8 cellular contexts compared by ENCODE assay signal in the genomic region with DNA sequence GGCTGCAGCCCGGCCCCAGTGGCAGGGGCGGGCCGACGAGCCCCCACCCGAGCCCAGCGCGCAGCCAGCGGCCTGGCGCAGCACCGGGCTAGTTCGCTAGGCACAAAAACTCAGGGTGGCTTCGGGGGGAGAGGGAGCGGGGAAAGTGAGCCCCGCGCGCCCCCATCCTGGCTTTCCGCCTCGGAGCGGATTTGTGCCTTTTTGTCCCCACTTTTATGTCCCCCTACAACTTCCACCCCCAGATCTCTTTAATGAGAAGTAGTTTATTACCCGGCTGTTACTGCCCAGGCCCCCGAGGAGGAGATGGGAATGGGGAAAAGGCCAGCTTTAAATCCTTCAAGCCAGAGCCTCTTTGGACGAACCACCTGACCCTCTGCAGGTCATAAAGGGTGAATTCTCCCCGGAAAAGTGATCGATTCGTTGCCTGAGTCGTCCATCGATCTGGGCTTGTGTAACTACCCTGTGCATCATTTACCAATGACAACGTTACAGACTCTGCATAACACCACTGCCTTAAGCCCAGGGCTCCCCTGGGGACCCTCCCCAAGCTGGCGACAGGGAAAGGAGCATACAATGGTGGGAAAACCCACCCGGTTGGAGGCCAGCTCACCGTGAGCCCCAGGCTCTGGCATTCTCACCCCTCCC. TPM values are rescaled to one million over a fixed set of nuclear protein-coding genes. Genes with fewer than 3 reads are reported as not detected.
A peak's percentile ranks its signal among the peaks of the same experiment; 100 is the strongest.
DNase-seq lines count a peak whose midpoint lies in the region; ATAC-seq and TF ChIP-seq lines count a peak whose summit lies in the region.

No MANE protein-coding gene starts in this region.

- POLR2A ChIA-PET in AG04450 (lab: Yijun Ruan, JAX): interaction anchor here (0.8 to 1.1 kb wide), 3 partner anchors 83 to 143 kb away, joined by 3 to 6 read pairs (median 3); no protein-coding TSS in a partner anchor
- POLR2A ChIA-PET in PC-9 (lab: Charles Lee; ENCODE audit: unreplicated experiment): no interaction called here

- H3K4me3 Mint-ChIP-seq in neural crest cell: peak overlapping the region; percentile 83

- H3K36me3 Mint-ChIP-seq in neural crest cell (ENCODE audit: low read depth): no peaks in the 10 kb centered on the region

- peak overlapping the region; percentile 51 for H3K4me2 ChIP-seq in PC-9

- no peaks in the 10 kb centered on the region for H3F3A ChIP-seq in PC-9 (ENCODE audit: insufficient read depth, low read depth)

- H3K27ac ChIP-seq in AG04450 (ENCODE audit: low read depth, low read length) (no peak overlapping the region), PC-9 (no peak overlapping the region), epithelial cell of prostate (peak overlapping the region; percentile 94)

- H3K4me1 ChIP-seq in PC-9 (replicated peaks; ENCODE audit: insufficient read depth): peaks cover 11% of the 10 kb centered on the region; the same call in 1 of the 2 replicates

- H3K4me3 ChIP-seq in AG04450 (ENCODE audit: low read depth, low read length) (peak overlapping the region; percentile 75), PC-9 (peak overlapping the region; percentile 59; the same call in 1 of the 2 replicates)

- H3K36me3 ChIP-seq in PC-9 (ENCODE audit: low read depth): no peaks in the 10 kb centered on the region

- peaks cover 5% of the 10 kb centered on the region for H3K27me3 Mint-ChIP-seq in neural crest cell (ENCODE audit: low read depth)

- no peak overlapping the region for H2AFZ ChIP-seq in PC-9

- H3K9me3 Mint-ChIP-seq in neural crest cell: no peaks in the 10 kb centered on the region

- no peaks in the 10 kb centered on the region for H4K20me1 ChIP-seq in PC-9 (ENCODE audit: insufficient read depth)

- DNase-seq in AG04450 (ENCODE audit: low read depth, low spot score) (no peak), PC-9 (no peak), epithelial cell of prostate (ENCODE audit: low read depth, low spot score) (no peak), neural crest cell (ENCODE audit: low read depth, low spot score) (no peak), HK-2 (ENCODE audit: unreplicated experiment) (no peak)
- DNase-seq in stimulated activated CD4-positive, alpha-beta T cell treated with anti-CD3 and anti-CD28 coated beads, Interleukin-15, amount 100 ng/mL, for 24 hours: no peak

- H3K27me3 ChIP-seq in AG04450 (ENCODE audit: control insufficient read depth, insufficient read depth, low read length) (no peaks in the 10 kb centered on the region), PC-9 (ENCODE audit: insufficient read depth, low read depth) (no peaks in the 10 kb centered on the region)

- no peaks in the 10 kb centered on the region for H3K9me2 ChIP-seq in PC-9 (ENCODE audit: insufficient read depth)

- no peaks in the 10 kb centered on the region for H3K79me2 ChIP-seq in PC-9 (ENCODE audit: low read depth)

- H3K9me3 ChIP-seq in AG04450 (ENCODE audit: control insufficient read depth, insufficient read depth, low read length) (no peaks in the 10 kb centered on the region; the same call in 1 of the 2 replicates), PC-9 (ENCODE audit: insufficient read depth, low read depth) (no peaks in the 10 kb centered on the region)

- TF ChIP-seq CTCF in AG04450 (IDR thresholded peaks at IDR 0.05; ENCODE audit: low read depth, low read length) (no peak), PC-9 (conservative IDR thresholded peaks at IDR 0.05) (no peak), neural crest cell (conservative IDR thresholded peaks at IDR 0.05) (no peak)

- no peak for ATAC-seq in HG02588 (IDR thresholded peaks at IDR 0.05; ENCODE audit: unreplicated experiment)
- ATAC-seq in HG02840 (IDR thresholded peaks at IDR 0.05; ENCODE audit: low FRiP score, unreplicated experiment): no peak

- intact Hi-C loops in PC-9 (cut with micrococcal nuclease; ENCODE audit: unreplicated experiment): loop anchor here (1.0 to 10.0 kb wide), 2 partner anchors 75 to 261 kb away; no protein-coding TSS in a partner anchor

- CTCF ChIA-PET in AG04450 (lab: Charles Lee) (interaction anchor here (1.0 to 6.1 kb wide), 5 partner anchors 18 to 147 kb away, joined by 3 to 70 read pairs (median 4); no protein-coding TSS in a partner anchor), PC-9 (lab: Charles Lee) (interaction anchor here (0.6 kb wide), 1 partner anchor 14 kb away, joined by 3 read pairs; no protein-coding TSS in a partner anchor)

- peaks cover 64% of the 10 kb centered on the region for H3K4me1 Mint-ChIP-seq in neural crest cell

- no TSS peak for BruUV-seq in PC-9 (replicated peaks; lab: Mats Ljungman, UMichigan)

- no peak overlapping the region for H3K27ac Mint-ChIP-seq in neural crest cell (ENCODE audit: unreplicated experiment)

RNA-seq across cellular contexts. Expression of a gene that starts 0.6 kb away (rescaled TPM):
- polyA plus RNA-seq in AG04450 (2011; rRNA removed): 22.9 and 27.8 TPM in 2 replicates
- 35.4 and 38.3 TPM in 2 replicates for polyA minus RNA-seq in AG04450 (2011; rRNA and poly(A)+ RNA removed)
- total RNA-seq in PC-9 (2021) (12.5 and 14.0 TPM in 2 replicates), neural crest cell (22.8 and 23.2 TPM in 2 replicates)
